Comparison of ENCODE assay signal across 1 cellular context in genomic region chr1:74197657-74198552, GRCh38.
A peak's percentile ranks its signal among the peaks of the same experiment; 100 is the strongest.
TF ChIP-seq lines count a peak whose summit lies in the region.

TSS of gene FPGT (plus strand) at chr1:74198242. CDS start at chr1:74198279, 37 bp downstream.
A gene with protein sequence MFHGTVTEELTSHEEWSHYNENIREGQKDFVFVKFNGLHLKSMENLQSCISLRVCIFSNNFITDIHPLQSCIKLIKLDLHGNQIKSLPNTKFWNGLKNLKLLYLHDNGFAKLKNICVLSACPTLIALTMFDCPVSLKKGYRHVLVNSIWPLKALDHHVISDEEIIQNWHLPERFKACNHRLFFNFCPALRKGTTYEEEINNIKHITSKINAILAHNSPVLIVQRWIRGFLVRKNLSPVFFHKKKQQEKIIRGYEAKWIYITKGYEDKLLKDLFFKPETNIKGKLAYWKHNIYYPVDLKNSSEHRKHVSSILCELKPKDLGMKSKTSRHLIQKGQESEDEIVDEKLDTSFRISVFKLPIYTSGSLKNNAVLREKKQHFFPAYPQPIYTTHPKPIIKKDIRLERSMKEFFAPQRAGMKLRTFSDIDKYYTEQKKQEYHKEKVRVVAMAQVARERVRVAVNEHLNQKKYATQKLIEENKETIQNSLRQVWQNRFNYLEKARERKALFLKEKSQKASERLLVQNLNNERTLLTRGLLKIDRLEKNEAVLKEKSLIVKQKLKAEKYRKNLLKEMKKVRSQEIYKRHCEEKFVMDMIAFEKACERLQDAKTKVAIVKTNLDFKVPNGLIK (minus strand): TSS chr1:74198176. CDS start chr1:74183684, 14,492 bp downstream.

TF ChIP-seq in K562, 482 proteins besides CTCF, POLR2A, EP300 and RAD21 (continued from another document):
- TF ChIP-seq RNF219 (CRISPR knock-in tag; IDR thresholded peaks at IDR 0.05), result no peak
- TF ChIP-seq ZNF41 (CRISPR knock-in tag; conservative IDR thresholded peaks at IDR 0.05), result no peak
- TF ChIP-seq, protein P1, sequence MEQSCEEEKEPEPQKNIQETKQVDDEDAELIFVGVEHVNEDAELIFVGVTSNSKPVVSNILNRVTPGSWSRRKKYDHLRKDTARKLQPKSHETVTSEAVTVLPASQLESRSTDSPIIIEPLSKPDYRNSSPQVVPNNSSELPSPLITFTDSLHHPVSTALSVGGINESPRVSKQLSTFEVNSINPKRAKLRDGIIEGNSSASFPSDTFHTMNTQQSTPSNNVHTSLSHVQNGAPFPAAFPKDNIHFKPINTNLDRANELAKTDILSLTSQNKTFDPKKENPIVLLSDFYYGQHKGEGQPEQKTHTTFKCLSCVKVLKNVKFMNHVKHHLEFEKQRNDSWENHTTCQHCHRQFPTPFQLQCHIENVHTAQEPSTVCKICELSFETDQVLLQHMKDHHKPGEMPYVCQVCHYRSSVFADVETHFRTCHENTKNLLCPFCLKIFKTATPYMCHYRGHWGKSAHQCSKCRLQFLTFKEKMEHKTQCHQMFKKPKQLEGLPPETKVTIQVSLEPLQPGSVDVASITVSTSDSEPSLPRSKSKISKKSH (CRISPR knock-in tag; IDR thresholded peaks at IDR 0.05), result no peak
- TF ChIP-seq ZNF511 (CRISPR knock-in tag; IDR thresholded peaks at IDR 0.05), result 0 out of 2 replicates have a peak, but pooled peaks have one; percentile 44
- TF ChIP-seq MYC (IDR thresholded peaks at IDR 0.05; ENCODE audit: low read depth, low read length), result peak; percentile 50; the same call in 1 of the 2 replicates
- TF ChIP-seq MYC (CRISPR knock-in tag; IDR thresholded peaks at IDR 0.05; ENCODE audit: borderline replicate concordance, low read depth), result no peak
- peak; percentile 84 for TF ChIP-seq ETV5 (CRISPR knock-in tag; IDR thresholded peaks at IDR 0.05; ENCODE audit: low read depth)
- TF ChIP-seq ZNF551 (CRISPR knock-in tag; IDR thresholded peaks at IDR 0.05), result no peak
- TF ChIP-seq ARID3A (IDR thresholded peaks at IDR 0.05; ENCODE audit: borderline replicate concordance, low read depth, low read length), result no peak
- TF ChIP-seq, protein P2, sequence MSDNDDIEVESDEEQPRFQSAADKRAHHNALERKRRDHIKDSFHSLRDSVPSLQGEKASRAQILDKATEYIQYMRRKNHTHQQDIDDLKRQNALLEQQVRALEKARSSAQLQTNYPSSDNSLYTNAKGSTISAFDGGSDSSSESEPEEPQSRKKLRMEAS (CRISPR knock-in tag; IDR thresholded peaks at IDR 0.05), result peak; percentile 59
- TF ChIP-seq SIX5 (IDR thresholded peaks at IDR 0.05; ENCODE audit: borderline replicate concordance in 1 of 2, insufficient read depth in 1 of 2, low read depth in 1 of 2, low read length in 2 of 2), result no peak
- TF ChIP-seq, protein P3, sequence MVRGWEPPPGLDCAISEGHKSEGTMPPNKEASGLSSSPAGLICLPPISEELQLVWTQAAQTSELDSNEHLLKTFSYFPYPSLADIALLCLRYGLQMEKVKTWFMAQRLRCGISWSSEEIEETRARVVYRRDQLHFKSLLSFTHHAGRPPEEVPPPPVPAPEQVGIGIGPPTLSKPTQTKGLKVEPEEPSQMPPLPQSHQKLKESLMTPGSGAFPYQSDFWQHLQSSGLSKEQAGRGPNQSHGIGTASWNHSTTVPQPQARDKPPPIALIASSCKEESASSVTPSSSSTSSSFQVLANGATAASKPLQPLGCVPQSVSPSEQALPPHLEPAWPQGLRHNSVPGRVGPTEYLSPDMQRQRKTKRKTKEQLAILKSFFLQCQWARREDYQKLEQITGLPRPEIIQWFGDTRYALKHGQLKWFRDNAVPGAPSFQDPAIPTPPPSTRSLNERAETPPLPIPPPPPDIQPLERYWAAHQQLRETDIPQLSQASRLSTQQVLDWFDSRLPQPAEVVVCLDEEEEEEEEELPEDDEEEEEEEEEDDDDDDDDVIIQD (CRISPR knock-in tag; IDR thresholded peaks at IDR 0.05), result no peak
- TF ChIP-seq, protein P4, sequence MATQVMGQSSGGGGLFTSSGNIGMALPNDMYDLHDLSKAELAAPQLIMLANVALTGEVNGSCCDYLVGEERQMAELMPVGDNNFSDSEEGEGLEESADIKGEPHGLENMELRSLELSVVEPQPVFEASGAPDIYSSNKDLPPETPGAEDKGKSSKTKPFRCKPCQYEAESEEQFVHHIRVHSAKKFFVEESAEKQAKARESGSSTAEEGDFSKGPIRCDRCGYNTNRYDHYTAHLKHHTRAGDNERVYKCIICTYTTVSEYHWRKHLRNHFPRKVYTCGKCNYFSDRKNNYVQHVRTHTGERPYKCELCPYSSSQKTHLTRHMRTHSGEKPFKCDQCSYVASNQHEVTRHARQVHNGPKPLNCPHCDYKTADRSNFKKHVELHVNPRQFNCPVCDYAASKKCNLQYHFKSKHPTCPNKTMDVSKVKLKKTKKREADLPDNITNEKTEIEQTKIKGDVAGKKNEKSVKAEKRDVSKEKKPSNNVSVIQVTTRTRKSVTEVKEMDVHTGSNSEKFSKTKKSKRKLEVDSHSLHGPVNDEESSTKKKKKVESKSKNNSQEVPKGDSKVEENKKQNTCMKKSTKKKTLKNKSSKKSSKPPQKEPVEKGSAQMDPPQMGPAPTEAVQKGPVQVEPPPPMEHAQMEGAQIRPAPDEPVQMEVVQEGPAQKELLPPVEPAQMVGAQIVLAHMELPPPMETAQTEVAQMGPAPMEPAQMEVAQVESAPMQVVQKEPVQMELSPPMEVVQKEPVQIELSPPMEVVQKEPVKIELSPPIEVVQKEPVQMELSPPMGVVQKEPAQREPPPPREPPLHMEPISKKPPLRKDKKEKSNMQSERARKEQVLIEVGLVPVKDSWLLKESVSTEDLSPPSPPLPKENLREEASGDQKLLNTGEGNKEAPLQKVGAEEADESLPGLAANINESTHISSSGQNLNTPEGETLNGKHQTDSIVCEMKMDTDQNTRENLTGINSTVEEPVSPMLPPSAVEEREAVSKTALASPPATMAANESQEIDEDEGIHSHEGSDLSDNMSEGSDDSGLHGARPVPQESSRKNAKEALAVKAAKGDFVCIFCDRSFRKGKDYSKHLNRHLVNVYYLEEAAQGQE (CRISPR knock-in tag; IDR thresholded peaks at IDR 0.05; ENCODE audit: low read depth), result no peak
